ENCODE assay signal across 7 cellular contexts in the genomic region with DNA sequence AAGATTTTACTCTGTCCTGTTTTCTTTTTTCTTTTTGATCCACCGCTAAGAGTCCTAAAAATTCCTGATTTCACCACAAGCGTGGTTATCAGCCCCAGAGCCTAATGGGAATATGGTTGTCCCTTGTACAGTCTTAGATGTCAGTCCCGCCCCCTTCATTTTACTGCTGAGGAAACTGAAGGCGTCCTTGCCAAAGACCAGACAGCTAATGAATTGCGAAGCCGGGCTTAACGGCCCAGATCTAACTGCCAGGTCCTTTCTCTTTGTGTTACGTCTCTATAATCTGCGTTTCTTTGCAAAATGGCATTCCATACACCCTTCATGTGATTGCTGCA. TPM values are rescaled to one million over a fixed set of nuclear protein-coding genes. Genes with fewer than 3 reads are reported as not detected.
DNase-seq lines count a peak whose midpoint lies in the region; ATAC-seq and TF ChIP-seq lines count a peak whose summit lies in the region.

No MANE protein-coding gene starts in this region.

- H3K27me3 Mint-ChIP-seq in activated B cell treated with CpG ODN at 0.5 μM for 24 hours (no peaks in the 10 kb centered on the region), nephron progenitor cell (ENCODE audit: low read depth, poor library complexity) (no peaks in the 10 kb centered on the region)

- peaks cover 36% of the 10 kb centered on the region for H3K4me1 Mint-ChIP-seq in activated B cell treated with CpG ODN at 0.5 μM for 24 hours
- H3K4me1 Mint-ChIP-seq in nephron progenitor cell = peaks cover 30% of the 10 kb centered on the region

- intact Hi-C loops in activated B cell treated with CpG ODN at 0.5 μM for 24 hours (cut with micrococcal nuclease) = loop anchor here (1.0 to 10.0 kb wide), 14 partner anchors 82 to 1811 kb away; partner anchors contain the start of genes ANKRA2, ANKRD31, BTF3 and ENC1

- DNase-seq in ELR (ENCODE audit: low read depth) (peak; percentile 55), activated B cell treated with CpG ODN at 0.5 μM for 24 hours (no peak), fibroblast of gingiva (ENCODE audit: low read depth) (peak; percentile 63), nephron progenitor cell (peak; percentile 41), NCI-H2196 (lab: John Stamatoyannopoulos, UW; ENCODE audit: unreplicated experiment) (no peak)

- H3K27ac Mint-ChIP-seq in activated B cell treated with CpG ODN at 0.5 μM for 24 hours = peak overlapping the region; percentile 98
- peak overlapping the region; percentile 99 for H3K27ac Mint-ChIP-seq in nephron progenitor cell

- H3K36me3 Mint-ChIP-seq in activated B cell treated with CpG ODN at 0.5 μM for 24 hours (ENCODE audit: low read depth) (peaks cover 45% of the 10 kb centered on the region), nephron progenitor cell (ENCODE audit: low read depth) (peaks cover 36% of the 10 kb centered on the region)

- ATAC-seq in GM19463 (IDR thresholded peaks at IDR 0.05; ENCODE audit: unreplicated experiment) (peak; percentile 15), HG03565 (IDR thresholded peaks at IDR 0.05; ENCODE audit: unreplicated experiment) (peak; percentile 23), activated B cell treated with CpG ODN at 0.5 μM for 24 hours (ENCODE audit: low read depth) (peak; percentile 4)

- peak overlapping the region; percentile 99 for H3K4me3 Mint-ChIP-seq in activated B cell treated with CpG ODN at 0.5 μM for 24 hours
- H3K4me3 Mint-ChIP-seq in nephron progenitor cell = peak overlapping the region; percentile 100

- CTCF ChIA-PET in activated B cell treated with CpG ODN at 0.5 μM for 24 hours (lab: Charles Lee) = interaction anchor here (1.1 to 1.2 kb wide), 2 partner anchors 152 to 470 kb away, joined by 3 to 4 read pairs; partner anchors contain the start of gene ANKRD31

- TF ChIP-seq CTCF in activated B cell treated with CpG ODN at 0.5 μM for 24 hours (IDR thresholded peaks at IDR 0.05) (no peak), nephron progenitor cell (IDR thresholded peaks at IDR 0.05) (no peak)

- H3K9me3 Mint-ChIP-seq in activated B cell treated with CpG ODN at 0.5 μM for 24 hours (no peaks in the 10 kb centered on the region), nephron progenitor cell (no peaks in the 10 kb centered on the region)

- POLR2A ChIA-PET in activated B cell treated with CpG ODN at 0.5 μM for 24 hours (lab: Charles Lee) = interaction anchor here (0.7 to 1.9 kb wide), 8 partner anchors 12 to 569 kb away, joined by 3 to 13 read pairs (median 4); partner anchors contain the start of genes ANKRD31, ENC1, HEXB and HMGCR

RNA-seq across cellular contexts. Expression of gene NSA2, which starts 0.5 kb away (rescaled TPM):
- 126 and 132 TPM in 2 replicates for total RNA-seq in activated B cell treated with CpG ODN at 0.5 μM for 24 hours

RNA-seq across cellular contexts. Expression of gene GFM2, which starts 0.6 kb away (rescaled TPM):
- total RNA-seq in activated B cell treated with CpG ODN at 0.5 μM for 24 hours = 19.3 and 21.8 TPM in 2 replicates

Comparison
In these comparisons a context has a peak if more than half of its experiments do, and no peak if none do; other contexts are left out.
1. DNase-seq: peak in ELR (single experiment), fibroblast of gingiva (single experiment) and nephron progenitor cell (single experiment); none in activated B cell treated with CpG ODN at 0.5 μM for 24 hours (single experiment) and NCI-H2196 (single experiment).
2. Peak in every context shown above with its lines, with median percentiles within 50 percentile points of each other: ATAC-seq.